ENCODE assay signal across 8 cellular contexts in the genomic region with DNA sequence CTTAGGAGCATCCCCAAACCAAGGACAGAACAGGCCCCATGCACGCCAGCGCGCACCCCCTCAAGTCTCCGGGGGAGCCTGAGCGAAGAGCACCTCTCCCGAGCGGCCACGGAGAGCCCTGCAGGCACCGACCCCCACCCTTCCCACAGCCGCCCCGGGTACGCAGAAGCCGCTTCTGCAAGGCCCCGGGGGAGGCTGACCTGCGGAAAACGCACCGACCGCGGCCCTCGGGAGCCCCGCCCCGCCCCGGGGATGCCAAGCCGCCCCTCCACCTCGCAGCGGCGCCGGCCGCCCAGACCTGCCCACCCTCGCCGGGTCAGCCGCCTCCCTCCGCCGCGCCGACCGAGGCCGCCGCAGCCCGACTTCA. TPM values are rescaled to one million over a fixed set of nuclear protein-coding genes. Genes with fewer than 3 reads are reported as not detected.
DNase-seq lines count a peak whose midpoint lies in the region; ATAC-seq and TF ChIP-seq lines count a peak whose summit lies in the region.

No MANE protein-coding gene starts in this region.

- H3K36me3 Mint-ChIP-seq in activated naive CD8-positive, alpha-beta T cell treated with anti-CD3 and anti-CD28 coated beads for 36 hours, result no peaks in the 10 kb centered on the region

- peak overlapping the region; percentile 83 for H3K4me3 ChIP-seq in thoracic aorta

- H3K36me3 ChIP-seq in thoracic aorta, result no peaks in the 10 kb centered on the region

- TF ChIP-seq CTCF in thoracic aorta (IDR thresholded peaks at IDR 0.05), result no peak

- H3K4me1 ChIP-seq in thoracic aorta (ENCODE audit: control insufficient read depth in 1 of 2, low read depth in 2 of 2), result peaks cover 16 to 17% of the 10 kb centered on the region in 2 donors

- H3K27ac ChIP-seq in layer of hippocampus (ENCODE audit: low read depth, low read length), result peak overlapping the region; percentile 80
- H3K27ac ChIP-seq in thoracic aorta, result peak overlapping the region; percentile 73 to 74

- no peaks in the 10 kb centered on the region for H3K9me3 ChIP-seq in thoracic aorta

- DNase-seq in NCI-H2171 treated with DMSO at 0.1 percent for 48 hours (lab: John Stamatoyannopoulos, UW) (peak; percentile 50), NCI-H2171 (lab: John Stamatoyannopoulos, UW) (no peak), thoracic aorta (ENCODE audit: low spot score) (no peak)
- no peak for DNase-seq in activated naive CD8-positive, alpha-beta T cell treated with anti-CD3 and anti-CD28 coated beads for 36 hours
- no peak for DNase-seq in activated effector memory CD4-positive, alpha-beta T cell treated with Interleukin-2 at 50 U/mL for 16 hours

- H3K9me3 Mint-ChIP-seq in activated naive CD8-positive, alpha-beta T cell treated with anti-CD3 and anti-CD28 coated beads for 36 hours, result no peaks in the 10 kb centered on the region

- peak overlapping the region; percentile 93 for H3K4me3 Mint-ChIP-seq in activated naive CD8-positive, alpha-beta T cell treated with anti-CD3 and anti-CD28 coated beads for 36 hours

- peaks cover 30% of the 10 kb centered on the region for H3K4me1 Mint-ChIP-seq in activated naive CD8-positive, alpha-beta T cell treated with anti-CD3 and anti-CD28 coated beads for 36 hours

- ATAC-seq in HG03103 (IDR thresholded peaks at IDR 0.05; ENCODE audit: low read depth, unreplicated experiment) (peak; percentile 19), thoracic aorta (ENCODE audit: insufficient number of reproducible peaks, low FRiP score, low read depth) (no peak), HG03442 (IDR thresholded peaks at IDR 0.05; ENCODE audit: unreplicated experiment) (no peak)

- H3K27me3 Mint-ChIP-seq in activated naive CD8-positive, alpha-beta T cell treated with anti-CD3 and anti-CD28 coated beads for 36 hours, result no peaks in the 10 kb centered on the region

- no peaks in the 10 kb centered on the region for H3K27me3 ChIP-seq in layer of hippocampus (ENCODE audit: control insufficient read depth, insufficient read depth, low read length)
- H3K27me3 ChIP-seq in thoracic aorta (replicated peaks; ENCODE audit: insufficient read depth), result no peaks in the 10 kb centered on the region

- H3K27ac Mint-ChIP-seq in activated naive CD8-positive, alpha-beta T cell treated with anti-CD3 and anti-CD28 coated beads for 36 hours, result peak overlapping the region; percentile 85

RNA-seq across cellular contexts. Expression of a gene that starts 0.4 kb away (rescaled TPM):
- total RNA-seq in activated naive CD8-positive, alpha-beta T cell treated with anti-CD3 and anti-CD28 coated beads for 36 hours, result 1 to 10 TPM; 6.7 to 8.6 TPM
- 10 to 100 TPM; 52.8 to 61.8 TPM for total RNA-seq in thoracic aorta

RNA-seq across cellular contexts. Expression of a gene that starts 58.7 kb away (rescaled TPM):
- total RNA-seq in activated naive CD8-positive, alpha-beta T cell treated with anti-CD3 and anti-CD28 coated beads for 36 hours, result 10 to 100 TPM; 45.3 to 45.7 TPM
- total RNA-seq in thoracic aorta, result 10 to 100 TPM; 28.8 to 49.4 TPM

Comparison
In these comparisons a context has a peak if more than half of its experiments do, and no peak if none do; other contexts are left out.
1. RNA of a gene that starts 0.4 kb away (total RNA-seq): 52.8 to 61.8 TPM in thoracic aorta; 6.7 to 8.6 TPM in activated naive CD8-positive, alpha-beta T cell treated with anti-CD3 and anti-CD28 coated beads for 36 hours; every median in the first group is over 4 times any median in the second.